ENCODE assay signal across 8 cellular contexts in the genomic region with DNA sequence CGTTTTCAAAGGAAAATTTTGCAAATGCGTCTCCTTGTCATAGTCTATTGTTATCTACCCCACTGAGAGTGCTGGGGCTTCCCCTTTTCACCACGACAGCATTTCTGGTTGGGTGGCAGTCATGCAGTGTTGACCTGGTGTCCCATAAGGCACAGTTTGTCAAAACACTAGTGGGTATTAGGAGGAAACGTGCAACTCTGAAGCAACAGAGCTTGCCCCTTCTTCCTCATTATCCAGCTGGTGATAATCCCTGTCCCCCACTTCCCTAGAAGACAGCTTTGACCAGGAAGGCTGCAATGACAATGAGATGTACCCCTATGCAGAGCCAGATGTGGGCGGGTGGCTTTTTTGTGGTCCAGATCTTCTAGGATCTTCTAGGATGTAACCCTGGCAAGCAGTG. TPM values are rescaled to one million over a fixed set of nuclear protein-coding genes. Genes with fewer than 3 reads are reported as not detected.
A peak's percentile ranks its signal among the peaks of the same experiment; 100 is the strongest.
DNase-seq lines count a peak whose midpoint lies in the region; ATAC-seq, FAIRE-seq and TF ChIP-seq lines count a peak whose summit lies in the region.

No MANE protein-coding gene starts in this region.

- no peak for TF ChIP-seq CTCF in K562 (IDR thresholded peaks at IDR 0.05 in 2 of 3, conservative IDR thresholded peaks at IDR 0.05 in 1 of 3; ENCODE audit: insufficient read depth in 2 of 3, low read depth in 1 of 3, low read length in 3 of 3)

- no peak for TF ChIP-seq POLR2A in K562 (conservative IDR thresholded peaks at IDR 0.05)

- no peak overlapping the region for H3K4me2 ChIP-seq in K562 (ENCODE audit: insufficient read depth, low read length)

- in situ Hi-C loops in K562 (cut with MboI), result no loop called here

- H3K4me3 ChIP-seq in K562, result no peak overlapping the region

- no peaks in the 10 kb centered on the region for H3K9me3 ChIP-seq in K562 (replicated peaks; ENCODE audit: control insufficient read depth, insufficient read depth, low read depth, low read length)

- POLR2A ChIA-PET in K562 (lab: Yijun Ruan, JAX), result no interaction called here

- H3K27ac ChIP-seq in K562 (ENCODE audit: extremely low read depth, low read depth, low read length), result no peak overlapping the region

- H3K27me3 ChIP-seq in K562 (ENCODE audit: control insufficient read depth in 2 of 2, insufficient read depth in 2 of 2, low read length in 2 of 2), result peaks cover 12 to 45% of the 10 kb centered on the region in 2 experiments; a peak in 3 of 5 replicates

- H3K79me2 ChIP-seq in K562 (ENCODE audit: control insufficient read depth, insufficient read depth, low read length), result no peaks in the 10 kb centered on the region

- peak; percentile 44 for ATAC-seq in GM18499 (IDR thresholded peaks at IDR 0.05; ENCODE audit: insufficient read depth, unreplicated experiment)
- ATAC-seq in HG02763 (IDR thresholded peaks at IDR 0.05; ENCODE audit: unreplicated experiment), result peak; percentile 46
- ATAC-seq in K562, result no peak

- TF ChIP-seq RAD21 in K562 (CRISPR knock-in tag; conservative IDR thresholded peaks at IDR 0.05 in 1 of 2, IDR thresholded peaks at IDR 0.05 in 1 of 2), result no peak

- H3K9me1 ChIP-seq in K562 (ENCODE audit: control insufficient read depth, insufficient read depth, low read length), result no peaks in the 10 kb centered on the region

- TF ChIP-seq EP300 in K562 (IDR thresholded peaks at IDR 0.05; ENCODE audit: low read length), result no peak

- FAIRE-seq in K562 (lab: Jason Lieb, UNC), result no peak

- H4K20me1 ChIP-seq in K562 (replicated peaks; ENCODE audit: control insufficient read depth, insufficient read depth, low read length), result no peaks in the 10 kb centered on the region

- no peak overlapping the region for H2AFZ ChIP-seq in K562 (ENCODE audit: low read depth, low read length)

- H3K9ac ChIP-seq in K562 (ENCODE audit: insufficient read depth in 1 of 2, low read depth in 2 of 2, low read length in 2 of 2), result no peak overlapping the region

- H3K36me3 ChIP-seq in K562 (ENCODE audit: control insufficient read depth, insufficient read depth, low read length), result no peaks in the 10 kb centered on the region

- intact Hi-C loops in K562 (cut with micrococcal nuclease) (no loop called here), posterior cingulate gyrus (cut with DNase I) (loop anchor here (5.0 kb wide), 2 partner anchors 65 to 85 kb away; a partner anchor contains a TSS)

- DNase-seq in T follicular helper cell (ENCODE audit: low read depth) (peak; percentile 18), K562 (ENCODE audit: extremely low read depth in 1 of 4, low spot score in 3 of 4) (no peak), NCI-H1048 (lab: John Stamatoyannopoulos, UW) (no peak), D341Med (ENCODE audit: low spot score) (no peak), posterior cingulate gyrus (no peak)
- peak; percentile 69 for DNase-seq in stimulated activated CD8-positive, alpha-beta memory T cell treated with anti-CD3 and anti-CD28 coated beads, Interleukin-4, amount 100 ng/mL, for 48 hours

- WGBS in K562 (ENCODE audit: insufficient coverage, low coverage, missing lambda C conversion rate), result 3% methylated on average over 5 of the region's 5 CpGs

- H3K4me1 ChIP-seq in K562 (replicated peaks in 1 of 2; ENCODE audit: control insufficient read depth in 2 of 2, insufficient read depth in 2 of 2, low read length in 2 of 2), result peaks cover 0 to 12% of the 10 kb centered on the region in 2 experiments; a peak in 2 of 5 replicates

- no TSS peak for BruUV-seq in K562 (replicated peaks; lab: Mats Ljungman, UMichigan)

- CTCF ChIA-PET in K562 (lab: Yijun Ruan, JAX; ENCODE audit: low intra/inter-chr PET ratio), result no interaction called here

TF ChIP-seq in K562, 482 proteins besides CTCF, POLR2A, EP300 and RAD21:
- peak; percentile 37; the same call in 1 of the 2 replicates for TF ChIP-seq SPI1 (IDR thresholded peaks at IDR 0.05; ENCODE audit: borderline replicate concordance, low read depth, low read length)
- no peak for TF ChIP-seq KDM4B (IDR thresholded peaks at IDR 0.05; ENCODE audit: borderline replicate concordance in 2 of 2, low read depth in 1 of 2)

RNA-seq across cellular contexts. Expression of a gene that starts 1.8 kb away (rescaled TPM):
- 5.8 and 11.4 TPM in 2 replicates for total RNA-seq in K562 (2011; cell fraction: chromatin; rRNA removed; ENCODE audit: low replicate concordance)
- total RNA-seq in K562 (2011; cell fraction: nucleolus; rRNA removed), result 3.0 and 4.2 TPM in 2 replicates
- 5.2 and 6.4 TPM in 2 replicates for total RNA-seq in K562 (2011; cell fraction: nucleoplasm; rRNA removed)
- total RNA-seq in K562 (2014; rRNA removed) (11.7 and 13.7 TPM in 2 replicates), K562 (2014; rRNA removed; fragmentation: Illumina TruSeq; extraction: Trizol) (8.8 and 10.6 TPM in 2 replicates), K562 (2015; rRNA removed; fragmentation: Illumina TruSeq; extraction: Trizol) (7.1 and 7.2 TPM in 2 replicates), K562 (2021) (10.2 and 11.1 TPM in 2 replicates)
- polyA plus RNA-seq in K562 (2011; rRNA removed) (14.2 and 29.3 TPM in 2 replicates), K562 (2014; fragmentation: Illumina TruSeq; extraction: Trizol) (8.7 and 9.0 TPM in 2 replicates), K562 (2014; fragmentation: Nextera tagmentation; extraction: Ambion mirVana) (1 to 10 TPM in 1 of 2 experiments, under 1 TPM in 1; 0.59 to 1.1 TPM), K562 (2014; rRNA removed) (11.4 and 12.0 TPM in 2 replicates)
- polyA plus RNA-seq in K562 (2011; cell fraction: cytosol; rRNA removed), result 14.8 and 29.8 TPM in 2 replicates
- polyA plus RNA-seq in K562 (2011; cell fraction: nucleus; rRNA removed), result 8.4 and 17.4 TPM in 2 replicates
- 8.0 and 9.7 TPM in 2 replicates for polyA plus RNA-seq in K562 (2012)
- 20.7 and 34.1 TPM in 2 replicates for polyA minus RNA-seq in K562 (2011; rRNA and poly(A)+ RNA removed)
- polyA minus RNA-seq in K562 (2011; cell fraction: cytosol; rRNA and poly(A)+ RNA removed), result 16.0 and 26.5 TPM in 2 replicates
- 7.3 and 19.0 TPM in 2 replicates for polyA minus RNA-seq in K562 (2011; cell fraction: nucleus; rRNA and poly(A)+ RNA removed)

Comparison
In these comparisons a context has a peak if more than half of its experiments do, and no peak if none do; other contexts are left out.
1. DNase-seq: peak in T follicular helper cell (single experiment) and stimulated activated CD8-positive, alpha-beta memory T cell treated with anti-CD3 and anti-CD28 coated beads, Interleukin-4, amount 100 ng/mL, for 48 hours (single experiment); none in K562 (0 of 4), NCI-H1048 (single experiment), D341Med (single experiment) and posterior cingulate gyrus (0 of 10).